In genomic region chr13:44921478-44921877, GRCh38 we compare ENCODE assay signal across 11 cellular contexts.
A peak's percentile ranks its signal among the peaks of the same experiment; 100 is the strongest.
DNase-seq lines count a peak whose midpoint lies in the region; ATAC-seq and TF ChIP-seq lines count a peak whose summit lies in the region.
"Had no signal": no experiment of that assay in that cellular context is flagged by ENCODE, and none has a peak within 500 bp of the region (broad histone marks: within the 10 kb centered on the region; RNA-seq: fewer than 3 reads in every experiment).

No MANE protein-coding gene starts in this region.

- no peak overlapping the region for H3K4me3 ChIP-seq in right atrium auricular region
- H3K4me3 ChIP-seq in esophagus (ENCODE audit: low read depth in 1 of 2, low read length in 2 of 2) = no peak overlapping the region
- no peak overlapping the region for H3K4me3 ChIP-seq in osteoblast (ENCODE audit: insufficient read depth, low read length)
- H3K4me3 ChIP-seq in aorta (ENCODE audit: low read length in 2 of 2) = no peak overlapping the region
- H3K4me3 ChIP-seq: SJCRH30 had no signal

- H3K27ac ChIP-seq in right atrium auricular region = peak overlapping the region; percentile 96
- peak overlapping the region; percentile 88 to 93 for H3K27ac ChIP-seq in esophagus (ENCODE audit: low read depth in 2 of 2, low read length in 1 of 2)
- peak overlapping the region; percentile 83 for H3K27ac ChIP-seq in osteoblast (ENCODE audit: low read depth, low read length)
- H3K27ac ChIP-seq in aorta (ENCODE audit: low read depth in 1 of 2, low read length in 2 of 2) = peak overlapping the region; percentile 91 to 98
- H3K27ac ChIP-seq: SJCRH30 had no signal

- 47 to 69% methylated on average over 8 of the region's 8 CpGs for WGBS in esophagus, 2 donors
- WGBS in aorta, 2 donors = 25 to 34% methylated on average over 8 of the region's 8 CpGs

- H3K36me3 ChIP-seq in right atrium auricular region (no peaks in the 10 kb centered on the region), esophagus (ENCODE audit: control insufficient read depth in 2 of 2, insufficient read depth in 2 of 2, low read length in 1 of 2) (no peaks in the 10 kb centered on the region), osteoblast (ENCODE audit: insufficient read depth, low read length) (no peaks in the 10 kb centered on the region), aorta (ENCODE audit: control insufficient read depth in 1 of 2, insufficient read depth in 2 of 2, low read length in 1 of 2) (no peaks in the 10 kb centered on the region)
- H3K36me3 ChIP-seq: SJCRH30 had no signal

- H3K4me1 ChIP-seq in right atrium auricular region (peaks cover 0 to 33% of the 10 kb centered on the region in 2 donors), esophagus (ENCODE audit: control insufficient read depth in 2 of 2, insufficient read depth in 2 of 2, low read length in 1 of 2) (peaks cover 0 to 6% of the 10 kb centered on the region in 2 donors), osteoblast (ENCODE audit: insufficient read depth, low read length) (peaks cover 34% of the 10 kb centered on the region), aorta (ENCODE audit: control insufficient read depth in 1 of 2, insufficient read depth in 2 of 2, low read length in 2 of 2) (peaks cover 0 to 3% of the 10 kb centered on the region in 2 donors)

- no peaks in the 10 kb centered on the region for H4K20me1 ChIP-seq in osteoblast (ENCODE audit: insufficient read depth, low read length)

- H3K27me3 ChIP-seq in right atrium auricular region (no peaks in the 10 kb centered on the region), esophagus (ENCODE audit: control insufficient read depth in 1 of 2, insufficient read depth in 2 of 2, low read length in 2 of 2) (no peaks in the 10 kb centered on the region), osteoblast (ENCODE audit: insufficient read depth, low read length) (peaks cover 2% of the 10 kb centered on the region), aorta (ENCODE audit: control insufficient read depth in 1 of 2, insufficient read depth in 2 of 2, low read length in 1 of 2) (no peaks in the 10 kb centered on the region)
- H3K27me3 ChIP-seq: SJCRH30 had no signal

- ATAC-seq in left cardiac atrium (no peak), aorta (ENCODE audit: low FRiP score) (no peak), GM19324 (IDR thresholded peaks at IDR 0.05; ENCODE audit: low FRiP score, unreplicated experiment) (no peak)
- ATAC-seq: activated CD4-positive, CD25-positive, alpha-beta regulatory T cell treated with anti-CD3 and anti-CD28 coated beads, Interleukin-2, amount 50 U/mL, for 24 hours had no signal

- H2AFZ ChIP-seq in osteoblast (ENCODE audit: low read length) = no peak overlapping the region

- DNase-seq in right atrium auricular region (ENCODE audit: low spot score) (no peak), left cardiac atrium (no peak), osteoblast (ENCODE audit: insufficient read length, low spot score, missing footprints) (no peak), aorta (no peak), CD1c-positive myeloid dendritic cell (ENCODE audit: extremely low spot score) (no peak), LoVo (ENCODE audit: low spot score) (no peak)
- DNase-seq: mesendoderm had no signal

- H3K4me2 ChIP-seq in osteoblast (ENCODE audit: insufficient read depth, low read length) = no peak overlapping the region

- intact Hi-C loops in left cardiac atrium (cut with DNase I) (no loop called here), aorta (cut with DNase I) (loop anchor here in 1 of 2 donors (5.0 kb wide), 1 partner anchor 46 kb away; no protein-coding TSS in a partner anchor)

- H3K9me3 ChIP-seq in right atrium auricular region = no peaks in the 10 kb centered on the region
- H3K9me3 ChIP-seq in esophagus (ENCODE audit: control insufficient read depth in 2 of 2, insufficient read depth in 1 of 2, low read depth in 1 of 2, low read length in 1 of 2) = no peaks in the 10 kb centered on the region
- no peaks in the 10 kb centered on the region for H3K9me3 ChIP-seq in osteoblast (ENCODE audit: low read depth, low read length)
- no peaks in the 10 kb centered on the region for H3K9me3 ChIP-seq in aorta (ENCODE audit: control insufficient read depth, low read length)
- H3K9me3 ChIP-seq: SJCRH30 had no signal

- H3K79me2 ChIP-seq in osteoblast (ENCODE audit: insufficient read depth, low read length) = no peaks in the 10 kb centered on the region

- TF ChIP-seq CTCF in right atrium auricular region (IDR thresholded peaks at IDR 0.05) = no peak
- no peak for TF ChIP-seq CTCF in osteoblast (IDR thresholded peaks at IDR 0.05; ENCODE audit: extremely low read depth, low read depth, low read length)
